11 cellular contexts compared by ENCODE assay signal in the genomic region with DNA sequence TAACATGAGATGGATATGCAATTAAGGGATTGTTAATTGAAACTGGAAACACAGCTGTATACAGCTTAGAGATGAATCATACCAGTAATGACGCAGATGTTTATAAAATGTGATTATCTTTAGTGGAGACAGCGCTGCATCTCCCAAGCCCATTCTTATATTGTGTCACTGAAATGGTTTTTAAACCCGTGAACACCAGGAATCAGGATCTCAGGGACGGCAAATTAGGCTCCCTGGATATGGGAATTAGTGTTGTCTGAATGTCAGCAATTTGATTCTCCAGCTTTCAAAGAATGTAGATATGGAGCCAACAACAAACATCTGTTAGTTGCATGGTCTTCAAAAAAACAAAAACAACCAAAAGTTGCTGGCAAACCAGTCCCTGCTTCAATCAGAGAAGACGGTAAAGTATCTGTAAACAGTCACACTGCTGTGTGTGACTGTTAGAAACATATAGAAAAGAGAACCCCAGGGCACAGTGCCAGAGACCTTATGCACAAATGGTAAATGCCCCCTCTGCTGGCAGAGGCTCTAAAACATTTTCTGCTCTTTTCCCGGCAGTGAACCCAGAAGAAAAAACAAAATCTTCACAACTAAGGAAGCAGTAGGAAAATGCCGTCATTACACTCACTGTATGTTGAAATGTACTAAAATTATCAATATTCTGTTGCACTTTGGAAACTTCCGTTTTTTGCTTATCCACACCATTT.
DNase-seq lines count a peak whose midpoint lies in the region; ATAC-seq, FAIRE-seq and TF ChIP-seq lines count a peak whose summit lies in the region.
"Had no signal": no experiment of that assay in that cellular context is flagged by ENCODE, and none has a peak within 500 bp of the region (broad histone marks: within the 10 kb centered on the region; RNA-seq: fewer than 3 reads in every experiment).

No MANE protein-coding gene starts in this region.

- H3K27me3 Mint-ChIP-seq in mesothelial cell of epicardium (ENCODE audit: low read depth): no peaks in the 10 kb centered on the region
- H3K27me3 Mint-ChIP-seq: stimulated activated naive CD8-positive, alpha-beta T cell treated with anti-CD3 and anti-CD28 coated beads, Interleukin-15, amount 100 ng/mL, for 72 hours had no signal

- DNase-seq in AG08396 (ENCODE audit: low spot score): peak; percentile 5
- no peak for DNase-seq in GM18507 (ENCODE audit: extremely low spot score, insufficient read length, low read depth)
- peak; percentile 65 for DNase-seq in NCI-H748 (lab: John Stamatoyannopoulos, UW; ENCODE audit: unreplicated experiment)
- peak; percentile 67 to 78 for DNase-seq in cardiac fibroblast (ENCODE audit: low read depth in 2 of 2)
- DNase-seq in mesothelial cell of epicardium (ENCODE audit: low spot score in 2 of 2, unreplicated experiment in 2 of 2): peak; percentile 23 to 40
- DNase-seq in GF-D8 (lab: John Stamatoyannopoulos, UW): no peak
- no peak for DNase-seq in spleen

- H3K9me3 ChIP-seq in spleen: no peaks in the 10 kb centered on the region

- TF ChIP-seq CTCF in cardiac fibroblast (IDR thresholded peaks at IDR 0.05; ENCODE audit: low read depth, low read length): peak; percentile 43
- TF ChIP-seq CTCF in mesothelial cell of epicardium (IDR thresholded peaks at IDR 0.05; ENCODE audit: unreplicated experiment): no peak
- TF ChIP-seq CTCF in spleen (IDR thresholded peaks at IDR 0.05 in 8 of 11, conservative IDR thresholded peaks at IDR 0.05 in 3 of 11): peak in 3 of 11 experiments; percentile 10 to 16 (median 10)

- ATAC-seq in GM21390 (IDR thresholded peaks at IDR 0.05; ENCODE audit: unreplicated experiment): no peak
- ATAC-seq: stimulated activated naive CD8-positive, alpha-beta T cell treated with anti-CD3 and anti-CD28 coated beads, Interleukin-15, amount 100 ng/mL, for 72 hours had no signal

- H3K9me3 Mint-ChIP-seq in mesothelial cell of epicardium: peaks cover 58% of the 10 kb centered on the region
- H3K9me3 Mint-ChIP-seq: stimulated activated naive CD8-positive, alpha-beta T cell treated with anti-CD3 and anti-CD28 coated beads, Interleukin-15, amount 100 ng/mL, for 72 hours had no signal

- H3K4me3 ChIP-seq in cardiac fibroblast (replicated peaks in 1 of 2; ENCODE audit: low read depth in 2 of 2, low read length in 2 of 2) (peak overlapping the region in 1 of 2 donors; percentile 11), spleen (no peak overlapping the region)

- 32 to 43% (median 38%) methylated on average over 8 of the region's 8 CpGs for WGBS in spleen, 5 donors

- H3K4me3 Mint-ChIP-seq in mesothelial cell of epicardium: no peak overlapping the region
- H3K4me3 Mint-ChIP-seq: stimulated activated naive CD8-positive, alpha-beta T cell treated with anti-CD3 and anti-CD28 coated beads, Interleukin-15, amount 100 ng/mL, for 72 hours had no signal

- peak; percentile 56 for FAIRE-seq in GM18507 (lab: Jason Lieb, UNC)
- FAIRE-seq: frontal cortex had no signal

- peaks cover 9% of the 10 kb centered on the region for H3K4me1 Mint-ChIP-seq in mesothelial cell of epicardium
- H3K4me1 Mint-ChIP-seq: stimulated activated naive CD8-positive, alpha-beta T cell treated with anti-CD3 and anti-CD28 coated beads, Interleukin-15, amount 100 ng/mL, for 72 hours had no signal

- intact Hi-C loops in spleen (cut with DNase I; ENCODE audit: low total_unique reads): no loop called here

- H3K36me3 ChIP-seq in spleen: no peaks in the 10 kb centered on the region

- H3K27me3 ChIP-seq in spleen (replicated peaks in 1 of 7): peaks cover 0 to 5% (median 0%) of the 10 kb centered on the region in 7 donors

- peaks cover 3% of the 10 kb centered on the region for H3K36me3 Mint-ChIP-seq in mesothelial cell of epicardium

- H3K27ac Mint-ChIP-seq in mesothelial cell of epicardium: no peak overlapping the region
- H3K27ac Mint-ChIP-seq: stimulated activated naive CD8-positive, alpha-beta T cell treated with anti-CD3 and anti-CD28 coated beads, Interleukin-15, amount 100 ng/mL, for 72 hours had no signal

- no peak for TF ChIP-seq POLR2A in spleen (IDR thresholded peaks at IDR 0.05)

- H3K27ac ChIP-seq in spleen: no peak overlapping the region
- H3K27ac ChIP-seq: HL-60 had no signal

- H3K4me1 ChIP-seq in spleen: no peaks in the 10 kb centered on the region

Comparison
In these comparisons a context has a peak if more than half of its experiments do, and no peak if none do; other contexts are left out.
1. DNase-seq: peak in AG08396 (single experiment), NCI-H748 (single experiment), cardiac fibroblast (2 of 2) and mesothelial cell of epicardium (2 of 2); none in GM18507 (single experiment), GF-D8 (single experiment) and spleen (single experiment).